In genomic region chr16:88510091-88510719, GRCh38 we compare ENCODE assay signal across 17 cellular contexts. TPM values are rescaled to one million over a fixed set of nuclear protein-coding genes. Genes with fewer than 3 reads are reported as not detected.
DNase-seq lines count a peak whose midpoint lies in the region; TF ChIP-seq lines count a peak whose summit lies in the region.
"Had no signal": no experiment of that assay in that cellular context is flagged by ENCODE, and none has a peak within 500 bp of the region (broad histone marks: within the 10 kb centered on the region; RNA-seq: fewer than 3 reads in every experiment).

No MANE protein-coding gene starts in this region.

- BruUV-seq in Caco-2 (replicated peaks; lab: Mats Ljungman, UMichigan): no TSS peak

- CTCF ChIA-PET in Caco-2 (lab: Charles Lee): interaction anchor here (1.1 to 2.0 kb wide), 2 partner anchors 8 to 22 kb away, joined by 3 to 76 read pairs; no protein-coding TSS in a partner anchor

- no peaks in the 10 kb centered on the region for H3K27me3 ChIP-seq in Caco-2 (replicated peaks; ENCODE audit: control insufficient read depth, insufficient read depth, low read length)

- no peak for DNase-seq in Caco-2
- DNase-seq in NCI-H1694 treated with DMSO at 0.1 percent for 48 hours (lab: John Stamatoyannopoulos, UW): peak; percentile 55
- peak; percentile 4 for DNase-seq in SK-MEL-5 (ENCODE audit: low read depth, low spot score)
- peak; percentile 83 for DNase-seq in left kidney (ENCODE audit: low read depth, low spot score)
- DNase-seq in activated effector memory CD4-positive, alpha-beta T cell treated with Interleukin-2 at 50 U/mL for 16 hours: no peak
- DNase-seq in RKO (ENCODE audit: low spot score): no peak
- DNase-seq in putamen (ENCODE audit: low spot score): no peak
- DNase-seq in activated CD8-positive, alpha-beta memory T cell treated with anti-CD3 and anti-CD28 coated beads, Interleukin-2, amount 50 U/mL, for 48 hours: no peak
- DNase-seq: activated gamma-delta T cell; DMS53; effector memory CD8-positive, alpha-beta T cell; gastrocnemius medialis; immature natural killer cell; NCI-H524 treated with DMSO at 0.1 percent for 48 hours; psoas muscle; stimulated activated CD4-positive, alpha-beta T cell treated with anti-CD3 and anti-CD28 coated beads, Interleukin-2, amount 100 ng/mL, for 24 hours; stimulated activated CD8-positive, alpha-beta memory T cell treated with anti-CD3 and anti-CD28 coated beads, Interleukin-4, amount 100 ng/mL, for 48 hours had no signal

- peaks cover 33% of the 10 kb centered on the region for H3K36me3 Mint-ChIP-seq in Caco-2 (ENCODE audit: insufficient read depth, unreplicated experiment)
- H3K36me3 Mint-ChIP-seq: immature natural killer cell had no signal

- no peak overlapping the region for H3K4me3 Mint-ChIP-seq in Caco-2 (ENCODE audit: unreplicated experiment)
- H3K4me3 Mint-ChIP-seq: effector memory CD8-positive, alpha-beta T cell; immature natural killer cell had no signal

- no peaks in the 10 kb centered on the region for H3K9me3 Mint-ChIP-seq in Caco-2 (ENCODE audit: unreplicated experiment)
- H3K9me3 Mint-ChIP-seq: effector memory CD8-positive, alpha-beta T cell; immature natural killer cell had no signal

- POLR2A ChIA-PET in Caco-2 (lab: Charles Lee): interaction anchor here (1.8 to 2.5 kb wide), 2 partner anchors 22 to 60 kb away, joined by 17 to 59 read pairs; partner anchors contain the start of gene ZC3H18

- peak overlapping the region; percentile 25 for H3K4me3 ChIP-seq in Caco-2 (ENCODE audit: low read depth, low read length)
- H3K4me3 ChIP-seq: gastrocnemius medialis, psoas muscle had no signal

- no peaks in the 10 kb centered on the region for H3K9me3 ChIP-seq in Caco-2
- H3K9me3 ChIP-seq: gastrocnemius medialis, psoas muscle had no signal

- peak overlapping the region; percentile 97 for H3K27ac Mint-ChIP-seq in Caco-2 (ENCODE audit: unreplicated experiment)

- H3K36me3 ChIP-seq in Caco-2 (ENCODE audit: control insufficient read depth, insufficient read depth, low read length): peaks cover 2% of the 10 kb centered on the region; the same call in 1 of the 2 replicates
- H3K36me3 ChIP-seq: gastrocnemius medialis had no signal

- in situ Hi-C loops in SK-MEL-5 (cut with HindIII; ENCODE audit: low pct_unique_long_range_greater_than_20kb, low sequenced_read_pairs): no loop called here

- TF ChIP-seq CTCF in Caco-2 (IDR thresholded peaks at IDR 0.05; ENCODE audit: insufficient read depth in 1 of 2, low read depth in 1 of 2, low read length in 1 of 2, severe bottlenecking in 1 of 2, unreplicated experiment in 1 of 2): no peak

- intact Hi-C loops in Caco-2 (cut with micrococcal nuclease; ENCODE audit: unreplicated experiment): no loop called here

- peaks cover 62% of the 10 kb centered on the region for H3K4me1 ChIP-seq in Caco-2
- H3K4me1 ChIP-seq: gastrocnemius medialis, psoas muscle had no signal

- H3K4me1 Mint-ChIP-seq in Caco-2 (ENCODE audit: low read depth, unreplicated experiment): peaks cover 19% of the 10 kb centered on the region

- H3K27me3 Mint-ChIP-seq in Caco-2 (ENCODE audit: insufficient read depth, unreplicated experiment): no peaks in the 10 kb centered on the region
- H3K27me3 Mint-ChIP-seq: effector memory CD8-positive, alpha-beta T cell had no signal

RNA-seq across cellular contexts. Expression of gene ZFPM1, which starts 57.1 kb away (rescaled TPM):
- total RNA-seq in Caco-2 (2022): 24.1 and 25.9 TPM in 2 replicates
- 0.13 and 0.29 TPM in 2 replicates for total RNA-seq in SK-MEL-5 (2014; rRNA removed; shearing (Covaris generic))
- polyA plus RNA-seq in SK-MEL-5 (2015; cell fraction: cytosol; rRNA removed): 2.4 and 2.8 TPM in 2 replicates
- 1.8 and 2.3 TPM in 2 replicates for polyA plus RNA-seq in SK-MEL-5 (2015; cell fraction: nucleus; rRNA removed)

RNA-seq across cellular contexts. Expression of gene ZC3H18, which starts 60.0 kb away (rescaled TPM):
- 82.0 and 91.9 TPM in 2 replicates for total RNA-seq in Caco-2 (2022)
- total RNA-seq in SK-MEL-5 (2014; rRNA removed; shearing (Covaris generic)): 5.9 and 10.4 TPM in 2 replicates
- polyA plus RNA-seq in SK-MEL-5 (2015; cell fraction: cytosol; rRNA removed): 39.7 and 40.3 TPM in 2 replicates
- 48.3 and 51.8 TPM in 2 replicates for polyA plus RNA-seq in SK-MEL-5 (2015; cell fraction: nucleus; rRNA removed)

Comparison
In these comparisons a context has a peak if more than half of its experiments do, and no peak if none do; other contexts are left out.
1. DNase-seq: peak in NCI-H1694 treated with DMSO at 0.1 percent for 48 hours (single experiment), SK-MEL-5 (single experiment) and left kidney (single experiment); none in Caco-2 (0 of 2), activated effector memory CD4-positive, alpha-beta T cell treated with Interleukin-2 at 50 U/mL for 16 hours (single experiment), RKO (single experiment), putamen (single experiment) and activated CD8-positive, alpha-beta memory T cell treated with anti-CD3 and anti-CD28 coated beads, Interleukin-2, amount 50 U/mL, for 48 hours (single experiment).
2. RNA of gene ZFPM1, which starts 57.1 kb away (total RNA-seq): 24.1 to 25.9 TPM in Caco-2; 0.13 to 0.29 TPM in SK-MEL-5; every median in the first group is over 10 times any median in the second.